ENCODE assay signal across 10 cellular contexts in the genomic region with DNA sequence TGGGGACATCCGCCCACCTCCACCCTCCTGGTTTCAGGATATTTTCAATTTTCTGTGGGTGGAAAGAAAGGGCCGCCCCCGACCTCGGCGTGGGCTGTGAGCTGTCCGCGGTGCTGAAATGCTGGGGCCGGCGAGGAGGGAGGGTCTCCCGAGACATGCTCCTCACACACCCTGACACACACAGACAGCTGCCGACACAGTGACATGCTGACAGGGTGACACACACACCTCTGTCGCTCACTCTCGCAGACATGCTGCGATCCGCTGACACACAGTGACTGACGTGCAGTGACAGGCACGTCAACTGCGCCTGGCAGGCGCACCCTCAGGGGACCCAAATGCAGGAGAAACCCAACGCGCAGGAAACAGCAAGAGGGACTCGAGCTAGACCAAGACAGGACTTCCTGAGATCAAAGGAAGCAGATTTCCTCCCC. TPM values are rescaled to one million over a fixed set of nuclear protein-coding genes. Genes with fewer than 3 reads are reported as not detected.
DNase-seq lines count a peak whose midpoint lies in the region; ATAC-seq lines count a peak whose summit lies in the region.
"Had no signal": no experiment of that assay in that cellular context is flagged by ENCODE, and none has a peak within 500 bp of the region (broad histone marks: within the 10 kb centered on the region; RNA-seq: fewer than 3 reads in every experiment).

No MANE protein-coding gene starts in this region.

- peaks cover 44% of the 10 kb centered on the region for H3K4me1 Mint-ChIP-seq in activated CD4-positive, alpha-beta T cell treated with anti-CD3 and anti-CD28 coated beads for 36 hours

- POLR2A ChIA-PET in activated CD4-positive, alpha-beta T cell treated with anti-CD3 and anti-CD28 coated beads for 36 hours (lab: Charles Lee) = no interaction called here

- CTCF ChIA-PET in activated CD4-positive, alpha-beta T cell treated with anti-CD3 and anti-CD28 coated beads for 36 hours (lab: Charles Lee) = interaction anchor here (0.7 to 2.2 kb wide), 4 partner anchors 8 to 261 kb away, joined by 3 to 6 read pairs (median 5); no protein-coding TSS in a partner anchor

- H3K9me3 Mint-ChIP-seq in activated CD4-positive, alpha-beta T cell treated with anti-CD3 and anti-CD28 coated beads for 36 hours (ENCODE audit: low read depth) = no peaks in the 10 kb centered on the region

- peaks cover 3% of the 10 kb centered on the region for H3K36me3 Mint-ChIP-seq in activated CD4-positive, alpha-beta T cell treated with anti-CD3 and anti-CD28 coated beads for 36 hours (ENCODE audit: low read depth)

- intact Hi-C loops in activated CD4-positive, alpha-beta T cell treated with anti-CD3 and anti-CD28 coated beads for 36 hours (cut with DNase I, micrococcal nuclease) = no loop called here

- DNase-seq in activated CD4-positive, alpha-beta T cell treated with anti-CD3 and anti-CD28 coated beads for 36 hours = peak; percentile 52
- DNase-seq in activated CD4-positive, alpha-beta T cell treated with anti-CD3 and anti-CD28 coated beads for 1 hour = no peak
- DNase-seq in activated CD4-positive, alpha-beta T cell treated with anti-CD3 and anti-CD28 coated beads for 48 hours = peak; percentile 42
- DNase-seq in effector CD4-positive, alpha-beta T cell = peak; percentile 33
- DNase-seq in retina (peak; percentile 65), SIG-M5 (lab: John Stamatoyannopoulos, UW) (no peak), NCI-H1694 treated with DMSO at 0.1 percent for 48 hours (lab: John Stamatoyannopoulos, UW) (no peak)
- DNase-seq: NCI-H2227 treated with DMSO at 0.1 percent for 48 hours, Right ventricle myocardium superior had no signal

- H3K27me3 Mint-ChIP-seq in activated CD4-positive, alpha-beta T cell treated with anti-CD3 and anti-CD28 coated beads for 36 hours = peaks cover 65% of the 10 kb centered on the region

- no peak overlapping the region for H3K4me3 Mint-ChIP-seq in activated CD4-positive, alpha-beta T cell treated with anti-CD3 and anti-CD28 coated beads for 36 hours

- no peak overlapping the region for H3K27ac Mint-ChIP-seq in activated CD4-positive, alpha-beta T cell treated with anti-CD3 and anti-CD28 coated beads for 36 hours

- no peak for ATAC-seq in activated CD4-positive, alpha-beta T cell treated with anti-CD3 and anti-CD28 coated beads for 36 hours
- no peak for ATAC-seq in GM21367 (IDR thresholded peaks at IDR 0.05; ENCODE audit: unreplicated experiment)

RNA-seq across cellular contexts. Expression of a gene that starts 25.1 kb away (rescaled TPM):
- total RNA-seq in activated CD4-positive, alpha-beta T cell treated with anti-CD3 and anti-CD28 coated beads for 36 hours = under 1 TPM in 1 of 2 experiments, not detected in 1; 0.28 TPM

RNA-seq across cellular contexts. Expression of a gene that starts 27.3 kb away (rescaled TPM):
- total RNA-seq in activated CD4-positive, alpha-beta T cell treated with anti-CD3 and anti-CD28 coated beads for 36 hours = under 1 TPM; 0.11 to 0.23 TPM

RNA-seq across cellular contexts. Expression of a gene that starts 39.6 kb away (rescaled TPM):
- total RNA-seq in activated CD4-positive, alpha-beta T cell treated with anti-CD3 and anti-CD28 coated beads for 36 hours = 10 to 100 TPM in 1 of 2 experiments, 1 to 10 TPM in 1; 9.7 to 10.5 TPM

Comparison
In these comparisons a context has a peak if more than half of its experiments do, and no peak if none do; other contexts are left out.
1. DNase-seq: peak in activated CD4-positive, alpha-beta T cell treated with anti-CD3 and anti-CD28 coated beads for 36 hours (single experiment), activated CD4-positive, alpha-beta T cell treated with anti-CD3 and anti-CD28 coated beads for 48 hours (single experiment), effector CD4-positive, alpha-beta T cell (single experiment) and retina (single experiment); none in activated CD4-positive, alpha-beta T cell treated with anti-CD3 and anti-CD28 coated beads for 1 hour (single experiment), SIG-M5 (single experiment) and NCI-H1694 treated with DMSO at 0.1 percent for 48 hours (single experiment).